Comparison of ENCODE assay signal across 2 cellular contexts in the genomic region with DNA sequence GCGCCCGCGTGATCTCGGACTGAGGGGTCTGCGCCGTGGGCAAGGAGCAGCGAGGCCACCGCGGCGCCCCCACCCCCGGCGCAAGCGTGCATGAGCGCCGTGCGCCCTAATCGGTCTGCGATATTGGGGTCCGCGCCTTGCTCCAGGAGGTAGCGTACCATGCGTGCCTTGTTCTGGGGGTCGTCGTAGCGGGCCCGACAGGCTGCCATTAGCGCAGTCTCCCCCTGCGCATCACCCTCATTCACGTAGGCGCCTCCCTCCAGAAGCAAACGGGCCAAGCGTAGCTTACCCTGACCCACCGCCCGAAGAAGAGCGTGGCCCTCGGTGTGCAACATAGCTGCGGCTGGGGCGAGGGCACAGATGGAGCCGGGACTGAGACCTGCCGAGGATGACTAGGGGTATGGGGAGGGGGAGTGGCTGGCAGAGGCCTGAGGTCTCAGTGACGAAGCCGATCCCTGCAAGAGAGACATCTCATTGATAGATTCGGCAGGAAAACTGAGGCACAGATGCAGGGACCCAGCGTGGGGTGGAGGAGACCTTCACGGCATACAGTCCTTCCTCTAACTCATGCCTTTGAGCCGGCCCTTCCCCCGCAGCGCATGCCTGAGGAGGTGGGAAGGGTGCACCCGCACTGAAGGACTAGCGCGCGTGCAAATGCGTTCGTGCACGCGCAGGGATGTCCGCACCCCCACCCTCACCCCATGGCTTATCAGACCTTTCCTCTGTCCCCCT.
TF ChIP-seq lines count a peak whose summit lies in the region.

No MANE protein-coding gene starts in this region.

TF ChIP-seq in A549, 52 proteins besides CTCF, POLR2A, EP300 and RAD21:
- no peak for TF ChIP-seq BHLHE40 (IDR thresholded peaks at IDR 0.05; ENCODE audit: low read depth, low read length)
- TF ChIP-seq SMC3 (IDR thresholded peaks at IDR 0.05), result no peak
- TF ChIP-seq MAFK (IDR thresholded peaks at IDR 0.05; ENCODE audit: partially characterized antibody), result no peak
- TF ChIP-seq ATOH8 (CRISPR knock-in tag; IDR thresholded peaks at IDR 0.05; ENCODE audit: low read depth), result no peak
- no peak for TF ChIP-seq RARB (CRISPR knock-in tag; IDR thresholded peaks at IDR 0.05)
- TF ChIP-seq, protein P1, sequence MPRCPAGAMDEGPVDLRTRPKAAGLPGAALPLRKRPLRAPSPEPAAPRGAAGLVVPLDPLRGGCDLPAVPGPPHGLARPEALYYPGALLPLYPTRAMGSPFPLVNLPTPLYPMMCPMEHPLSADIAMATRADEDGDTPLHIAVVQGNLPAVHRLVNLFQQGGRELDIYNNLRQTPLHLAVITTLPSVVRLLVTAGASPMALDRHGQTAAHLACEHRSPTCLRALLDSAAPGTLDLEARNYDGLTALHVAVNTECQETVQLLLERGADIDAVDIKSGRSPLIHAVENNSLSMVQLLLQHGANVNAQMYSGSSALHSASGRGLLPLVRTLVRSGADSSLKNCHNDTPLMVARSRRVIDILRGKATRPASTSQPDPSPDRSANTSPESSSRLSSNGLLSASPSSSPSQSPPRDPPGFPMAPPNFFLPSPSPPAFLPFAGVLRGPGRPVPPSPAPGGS (IDR thresholded peaks at IDR 0.05), result no peak
- TF ChIP-seq SREBF2 (IDR thresholded peaks at IDR 0.05), result no peak
- TF ChIP-seq ZSCAN20 (CRISPR knock-in tag; IDR thresholded peaks at IDR 0.05), result no peak
- TF ChIP-seq PHF8 (IDR thresholded peaks at IDR 0.05; ENCODE audit: borderline replicate concordance, low read depth), result no peak
- TF ChIP-seq MAZ (IDR thresholded peaks at IDR 0.05; ENCODE audit: borderline replicate concordance, low read depth, low read length), result no peak
- TF ChIP-seq, protein P2, sequence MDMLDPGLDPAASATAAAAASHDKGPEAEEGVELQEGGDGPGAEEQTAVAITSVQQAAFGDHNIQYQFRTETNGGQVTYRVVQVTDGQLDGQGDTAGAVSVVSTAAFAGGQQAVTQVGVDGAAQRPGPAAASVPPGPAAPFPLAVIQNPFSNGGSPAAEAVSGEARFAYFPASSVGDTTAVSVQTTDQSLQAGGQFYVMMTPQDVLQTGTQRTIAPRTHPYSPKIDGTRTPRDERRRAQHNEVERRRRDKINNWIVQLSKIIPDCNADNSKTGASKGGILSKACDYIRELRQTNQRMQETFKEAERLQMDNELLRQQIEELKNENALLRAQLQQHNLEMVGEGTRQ (IDR thresholded peaks at IDR 0.05), result no peak
- TF ChIP-seq NFE2L2 (conservative IDR thresholded peaks at IDR 0.05; ENCODE audit: low read length), result no peak

TF ChIP-seq in GM23338, 12 proteins besides CTCF, POLR2A, EP300 and RAD21:
- TF ChIP-seq EZH2 (IDR thresholded peaks at IDR 0.05; ENCODE audit: low read depth, unreplicated experiment) (peak; percentile 76), ZNF331 (CRISPR knock-in tag; IDR thresholded peaks at IDR 0.05; ENCODE audit: low read depth) (no peak), CREB1 (CRISPR knock-in tag; IDR thresholded peaks at IDR 0.05; ENCODE audit: low read depth) (no peak), STAT1 (IDR thresholded peaks at IDR 0.05; ENCODE audit: unreplicated experiment) (no peak), EZH2phosphoT487 (IDR thresholded peaks at IDR 0.05; ENCODE audit: unreplicated experiment) (peak; percentile 55)
